ENCODE assay signal across 1 cellular context in genomic region chr17:57515662-57516211, GRCh38.
TF ChIP-seq lines count a peak whose summit lies in the region.

No MANE protein-coding gene starts in this region.

TF ChIP-seq in IMR-90, 13 proteins besides CTCF, POLR2A, EP300 and RAD21 (continued from another document):
- TF ChIP-seq ELK1 (IDR thresholded peaks at IDR 0.05; ENCODE audit: borderline replicate concordance, low read depth, low read length), result no peak
- no peak for TF ChIP-seq CHD1 (IDR thresholded peaks at IDR 0.05; ENCODE audit: low read depth, low read length)
- TF ChIP-seq USF2 (IDR thresholded peaks at IDR 0.05; ENCODE audit: low read depth, low read length), result no peak
